27 cellular contexts compared by ENCODE assay signal in the genomic region with DNA sequence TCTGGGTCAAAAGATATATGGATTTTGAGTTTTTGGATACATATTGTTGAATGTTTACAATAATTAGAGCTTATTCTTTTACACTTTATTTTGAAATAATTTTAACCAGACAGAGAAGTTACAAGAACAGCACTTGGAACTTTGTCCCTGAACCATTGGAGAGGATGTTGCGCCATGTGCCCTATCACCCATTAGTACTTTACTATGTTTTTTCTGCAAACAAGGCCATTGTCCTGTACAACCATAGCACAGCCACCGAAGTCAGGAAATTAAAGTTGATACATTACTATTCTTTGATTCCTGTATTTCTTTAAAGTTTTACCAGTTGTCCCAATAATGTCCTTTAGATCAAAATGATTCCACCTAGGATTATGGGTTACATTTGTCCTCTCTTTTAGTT.
"Had no signal": no experiment of that assay in that cellular context is flagged by ENCODE, and none has a peak within 500 bp of the region (broad histone marks: within the 10 kb centered on the region; RNA-seq: fewer than 3 reads in every experiment).

No MANE protein-coding gene starts in this region.

- H3K4me3 Mint-ChIP-seq: activated B cell treated with CpG ODN at 0.5 μM for 24 hours; activated naive CD8-positive, alpha-beta T cell; memory B cell; naive thymus-derived CD8-positive, alpha-beta T cell; neural crest cell; stimulated activated memory B cell treated with anti-CD40 and anti-IgM and Interleukin-4, amounts not matched to agents 10 μg/mL and 1 μg/mL and 100 μg/mL, for 72 hours; stimulated activated naive CD8-positive, alpha-beta T cell treated with anti-CD3 and anti-CD28 coated beads, Interleukin-15, amount 100 ng/mL, for 72 hours; T-helper 17 cell had no signal

- H3K4me1 Mint-ChIP-seq: stimulated activated naive CD8-positive, alpha-beta T cell treated with anti-CD3 and anti-CD28 coated beads, Interleukin-15, amount 100 ng/mL, for 72 hours had no signal

- H3K9me3 Mint-ChIP-seq: activated B cell treated with CpG ODN at 0.5 μM for 24 hours; memory B cell; naive thymus-derived CD8-positive, alpha-beta T cell; neural crest cell; stimulated activated naive CD8-positive, alpha-beta T cell treated with anti-CD3 and anti-CD28 coated beads, Interleukin-15, amount 100 ng/mL, for 72 hours had no signal

- DNase-seq: activated B cell treated with CpG ODN at 0.5 μM for 24 hours; activated CD4-positive, alpha-beta T cell treated with anti-CD3 and anti-CD28 coated beads, Interleukin-2, amount 50 U/mL, for 4 hours; activated CD8-positive, alpha-beta memory T cell treated with anti-CD3 and anti-CD28 coated beads for 24 hours; activated effector memory CD4-positive, alpha-beta T cell treated with Interleukin-2 at 50 U/mL for 16 hours; activated naive CD4-positive, alpha-beta T cell treated with Interleukin-2 at 50 U/mL for 16 hours; adrenal gland; aorta; body of pancreas; dermis blood vessel endothelial cell; effector memory CD4-positive, alpha-beta T cell; islet precursor cell; naive thymus-derived CD8-positive, alpha-beta T cell; nucleus accumbens; pancreas; retina; sigmoid colon; small intestine; stimulated activated CD4-positive, alpha-beta T cell treated with anti-CD3 and anti-CD28 coated beads, Interleukin-4, amount 100 ng/mL, for 4 hours; stimulated activated CD8-positive, alpha-beta memory T cell treated with anti-CD3 and anti-CD28 coated beads, Interleukin-4, amount 100 ng/mL, for 48 hours; stimulated activated naive CD8-positive, alpha-beta T cell treated with anti-CD3 and anti-CD28 coated beads, Interleukin-15, amount 100 ng/mL, for 72 hours; T-helper 17 cell; thyroid gland had no signal

- H3K4me3 ChIP-seq: adrenal gland, body of pancreas, pancreas, prostate gland, sigmoid colon, thyroid gland had no signal

- H3K36me3 Mint-ChIP-seq: activated naive CD8-positive, alpha-beta T cell; memory B cell; naive thymus-derived CD8-positive, alpha-beta T cell; stimulated activated memory B cell treated with anti-CD40 and anti-IgM and Interleukin-4, amounts not matched to agents 10 μg/mL and 1 μg/mL and 100 μg/mL, for 72 hours had no signal

- H3K36me3 ChIP-seq: adrenal gland, pancreas, prostate gland, sigmoid colon, thyroid gland had no signal

- H3K27ac Mint-ChIP-seq: activated B cell treated with CpG ODN at 0.5 μM for 24 hours; activated naive CD8-positive, alpha-beta T cell; memory B cell; stimulated activated memory B cell treated with anti-CD40 and anti-IgM and Interleukin-4, amounts not matched to agents 10 μg/mL and 1 μg/mL and 100 μg/mL, for 72 hours; stimulated activated naive CD8-positive, alpha-beta T cell treated with anti-CD3 and anti-CD28 coated beads, Interleukin-15, amount 100 ng/mL, for 72 hours; T-helper 17 cell had no signal

- H3K9me3 ChIP-seq: adrenal gland, body of pancreas, pancreas, prostate gland, sigmoid colon, thyroid gland had no signal

- H3K27ac ChIP-seq: adrenal gland, body of pancreas, pancreas, prostate gland, sigmoid colon, thyroid gland had no signal

- H3K27me3 Mint-ChIP-seq: activated naive CD8-positive, alpha-beta T cell had no signal

- ATAC-seq: body of pancreas; naive thymus-derived CD8-positive, alpha-beta T cell; pancreas; stimulated activated memory B cell treated with anti-CD40 and anti-IgM and Interleukin-4, amounts not matched to agents 10 μg/mL and 1 μg/mL and 100 μg/mL, for 72 hours; stimulated activated naive CD8-positive, alpha-beta T cell treated with anti-CD3 and anti-CD28 coated beads, Interleukin-15, amount 100 ng/mL, for 72 hours; T-helper 17 cell had no signal

- H3K4me1 ChIP-seq: adrenal gland, body of pancreas, prostate gland, sigmoid colon had no signal

- H3K27me3 ChIP-seq: adrenal gland, body of pancreas, pancreas, sigmoid colon, thyroid gland had no signal
